Comparison of ENCODE assay signal across 8 cellular contexts in the genomic region with DNA sequence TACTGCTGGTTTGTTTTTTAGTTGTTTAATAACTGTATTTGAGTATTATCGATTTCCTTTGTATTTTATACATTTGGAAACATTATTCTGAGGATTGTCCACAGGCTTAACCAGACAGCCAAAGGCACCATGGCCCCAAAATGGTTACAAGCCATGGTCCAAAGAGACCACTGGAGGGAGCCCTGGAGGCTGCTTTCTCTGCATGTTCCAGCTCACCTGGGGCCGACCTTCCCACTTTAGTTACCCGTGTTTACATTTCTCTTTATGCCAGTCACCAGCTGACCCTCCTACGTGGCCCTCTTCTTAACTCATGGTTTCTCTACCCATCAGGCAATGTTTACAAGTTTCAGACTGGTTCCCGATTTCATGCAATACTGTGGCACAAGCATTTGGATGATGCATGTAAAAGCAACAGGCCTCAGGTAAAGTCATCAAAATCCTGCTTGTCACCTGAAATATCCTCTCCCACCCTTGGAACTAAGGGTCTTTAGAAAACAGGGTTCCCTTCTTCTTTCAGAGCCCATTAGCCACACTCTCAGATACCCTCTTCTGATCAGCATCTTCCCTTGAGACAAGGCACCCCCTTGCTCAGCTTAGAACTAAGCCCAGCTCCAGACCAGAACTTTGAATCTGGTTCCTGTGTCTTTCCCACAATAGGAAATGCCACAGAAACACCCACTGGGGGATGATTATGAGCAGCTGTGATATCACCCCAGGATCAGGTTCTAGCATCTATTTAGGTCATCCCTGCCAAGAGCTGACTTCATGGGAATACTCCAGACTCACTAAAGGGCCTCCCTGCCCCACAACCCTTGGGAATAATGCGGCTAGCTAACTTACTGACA.
A peak's percentile ranks its signal among the peaks of the same experiment; 100 is the strongest.
DNase-seq lines count a peak whose midpoint lies in the region; ATAC-seq and TF ChIP-seq lines count a peak whose summit lies in the region.

No MANE protein-coding gene starts in this region.

- in situ Hi-C loops in astrocyte of the spinal cord (cut with HindIII; ENCODE audit: low sequenced_read_pairs) = no loop called here

- TF ChIP-seq CTCF in GM06990 (IDR thresholded peaks at IDR 0.05; ENCODE audit: insufficient read depth, low read length, poor library complexity, severe bottlenecking) (peak; percentile 91), astrocyte of the spinal cord (IDR thresholded peaks at IDR 0.05; ENCODE audit: low read depth, low read length) (peak; percentile 91)

- H3K36me3 ChIP-seq in GM06990 (ENCODE audit: control insufficient read depth, insufficient read depth, low read length) = no peaks in the 10 kb centered on the region

- no peaks in the 10 kb centered on the region for H3K27me3 ChIP-seq in GM06990 (replicated peaks; ENCODE audit: control insufficient read depth, insufficient read depth, low read length)

- H3K4me3 ChIP-seq in GM06990 (replicated peaks; ENCODE audit: low read depth, low read length) = no peak overlapping the region
- H3K4me3 ChIP-seq in astrocyte of the spinal cord (ENCODE audit: low read depth, low read length) = no peak overlapping the region

- ATAC-seq in HG02870 (IDR thresholded peaks at IDR 0.05; ENCODE audit: unreplicated experiment) = no peak
- no peak for ATAC-seq in GM18511 (IDR thresholded peaks at IDR 0.05; ENCODE audit: unreplicated experiment)

- DNase-seq in GM06990 (ENCODE audit: extremely low read depth, insufficient read length) (no peak), NAMALWA (ENCODE audit: low spot score) (peak; percentile 78), T-helper 2 cell (peak in 4 of 5 experiments; percentile 18 to 60 (median 40)), astrocyte of the spinal cord (ENCODE audit: low read depth, low spot score) (peak; percentile 55), iPS-NIHi7 (ENCODE audit: extremely low spot score) (peak; percentile 81)
- peak; percentile 38 for DNase-seq in stimulated activated CD4-positive, alpha-beta T cell treated with anti-CD3 and anti-CD28 coated beads, Interleukin-2, amount 100 ng/mL, for 4 hours (ENCODE audit: low read depth)
